26 cellular contexts compared by ENCODE assay signal in genomic region chr16:30858111-30858495, GRCh38.
"Had no signal": no experiment of that assay in that cellular context is flagged by ENCODE, and none has a peak within 500 bp of the region (broad histone marks: within the 10 kb centered on the region; RNA-seq: fewer than 3 reads in every experiment).

No MANE protein-coding gene starts in this region.

- H3K4me3 ChIP-seq: coronary artery, esophagus muscularis mucosa, gastrocnemius medialis, heart left ventricle had no signal

- H3K9me3 ChIP-seq: esophagus muscularis mucosa, gastrocnemius medialis, heart left ventricle had no signal

- H3K27ac ChIP-seq: brain microvascular endothelial cell, coronary artery, esophagus muscularis mucosa, foreskin keratinocyte, gastrocnemius medialis, heart left ventricle, VCaP had no signal

- H3K36me3 ChIP-seq: brain microvascular endothelial cell, gastrocnemius medialis had no signal

- DNase-seq: activated B cell treated with CpG ODN at 0.5 μM for 24 hours; activated CD4-positive, alpha-beta T cell treated with anti-CD3 and anti-CD28 coated beads for 48 hours; activated CD4-positive, alpha-beta T cell treated with anti-CD3 and anti-CD28 coated beads, Interleukin-2, amount 50 U/mL, for 1 hour; activated CD4-positive, alpha-beta T cell treated with anti-CD3 and anti-CD28 coated beads, Interleukin-2, amount 50 U/mL, for 48 hours; activated CD8-positive, alpha-beta memory T cell treated with anti-CD3 and anti-CD28 coated beads for 24 hours; activated CD8-positive, alpha-beta T cell treated with anti-CD3 and anti-CD28 coated beads for 36 hours; activated effector memory CD4-positive, alpha-beta T cell treated with Interleukin-2 at 50 U/mL for 16 hours; activated gamma-delta T cell treated with Interleukin-2 at 50 U/mL for 16 hours; activated naive CD4-positive, alpha-beta T cell treated with anti-CD3 and anti-CD28 coated beads, Interleukin-2, amount 50 U/mL, for 16 hours; activated naive CD4-positive, alpha-beta T cell treated with Interleukin-2 at 50 U/mL for 16 hours; activated T-cell treated with anti-CD3 and anti-CD28 coated beads, Interleukin-2, amount 50 U/mL, for 4 hours; amniotic stem cell; anterior cingulate cortex; brain microvascular endothelial cell; dermis blood vessel endothelial cell; effector CD4-positive, alpha-beta T cell; effector memory CD8-positive, alpha-beta T cell; erythroblast; foreskin keratinocyte; gastrocnemius medialis; glutamatergic neuron; heart left ventricle; T-helper 2 cell had no signal

- H3K4me1 ChIP-seq: esophagus muscularis mucosa had no signal

- H3K27me3 ChIP-seq: brain microvascular endothelial cell, esophagus muscularis mucosa, foreskin keratinocyte, gastrocnemius medialis, heart left ventricle had no signal
